22 cellular contexts compared by ENCODE assay signal in the genomic region with DNA sequence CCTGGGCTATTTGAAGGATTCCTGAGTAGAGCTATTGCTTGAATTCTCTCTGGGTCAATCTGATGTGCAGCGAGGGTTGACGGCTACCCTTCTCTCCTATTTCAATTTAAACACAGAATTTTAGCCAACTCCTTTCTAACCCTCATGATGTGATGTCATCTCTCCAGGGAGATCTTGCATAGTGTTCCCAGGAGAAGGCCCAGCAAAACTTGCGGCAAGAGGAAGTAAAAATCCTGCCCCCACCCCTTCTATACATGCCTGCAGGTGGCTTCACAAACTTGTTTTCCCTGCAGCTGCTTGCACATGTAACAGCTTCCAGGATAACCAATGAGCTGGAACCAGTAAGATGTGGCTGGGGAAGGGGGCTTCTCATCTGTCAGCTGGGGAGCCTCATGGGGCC.
"Had no signal": no experiment of that assay in that cellular context is flagged by ENCODE, and none has a peak within 500 bp of the region (broad histone marks: within the 10 kb centered on the region; RNA-seq: fewer than 3 reads in every experiment).

No MANE protein-coding gene starts in this region.

- H3K4me2 ChIP-seq: hepatocyte had no signal

- H3K36me3 ChIP-seq: esophagus muscularis mucosa, gastroesophageal sphincter, heart left ventricle, left lung, lower lobe of right lung had no signal

- DNase-seq: dermis blood vessel endothelial cell; dorsolateral prefrontal cortex; effector CD4-positive, alpha-beta T cell; effector memory CD4-positive, alpha-beta T cell; foreskin keratinocyte; heart left ventricle; hypothalamus; immature natural killer cell; islet precursor cell; kidney; kidney glomerular epithelial cell; left colon; left lung; left ventricle myocardium superior; lower lobe of right lung; mesenchymal stem cell; mucosa of descending colon; naive B cell had no signal

- H3K4me3 ChIP-seq: coronary artery, dorsolateral prefrontal cortex, esophagus muscularis mucosa, gastroesophageal sphincter, heart left ventricle, hepatocyte, left lung, lower lobe of right lung, mucosa of descending colon had no signal

- H3K9me3 ChIP-seq: gastroesophageal sphincter, lower lobe of right lung, mucosa of descending colon had no signal

- H3K27me3 ChIP-seq: esophagus muscularis mucosa, foreskin keratinocyte, gastroesophageal sphincter, hepatocyte, left lung had no signal

- H3K27ac ChIP-seq: coronary artery, dorsolateral prefrontal cortex, esophagus muscularis mucosa, foreskin keratinocyte, gastroesophageal sphincter, heart left ventricle, hepatocyte, left lung, lower lobe of right lung had no signal

- H3K4me1 ChIP-seq: esophagus muscularis mucosa, foreskin keratinocyte, gastroesophageal sphincter, heart left ventricle, left lung, lower lobe of right lung had no signal
